In the genomic region with DNA sequence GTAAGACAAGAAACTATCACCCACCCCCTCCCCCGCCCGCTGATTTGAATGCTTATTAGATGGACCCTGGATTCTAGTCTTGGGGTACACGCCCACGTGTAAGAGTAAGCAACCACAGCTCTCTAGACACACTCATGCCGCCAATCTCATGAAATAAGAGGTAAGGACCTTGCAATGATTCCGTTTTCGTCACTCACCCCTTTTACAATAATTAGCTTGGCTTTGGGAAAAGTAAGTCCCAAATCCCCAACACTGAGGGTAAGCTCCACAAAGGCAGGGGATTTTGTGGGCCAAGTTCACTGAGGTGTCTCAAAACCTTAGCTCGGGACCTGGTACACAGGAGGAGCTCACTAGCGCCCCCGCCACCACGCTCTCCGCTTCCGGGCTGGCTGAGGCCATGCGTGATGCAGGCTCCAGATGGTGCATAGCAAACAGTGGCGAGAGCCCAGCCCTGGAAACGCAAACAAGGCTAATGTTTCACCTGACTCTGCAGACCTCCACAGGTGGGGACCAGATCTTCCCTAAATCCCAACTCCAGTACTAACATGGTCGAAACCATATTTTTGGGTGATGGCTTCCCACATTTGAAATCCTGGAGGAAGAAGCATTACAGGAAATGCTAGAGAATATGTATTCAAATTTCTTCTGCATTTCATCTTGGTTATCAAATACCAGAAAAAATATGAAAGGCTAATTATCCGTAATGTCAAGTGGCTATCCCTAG, we compare ENCODE assay signal across 1 cellular context.
A peak's percentile ranks its signal among the peaks of the same experiment; 100 is the strongest.
TF ChIP-seq lines count a peak whose summit lies in the region.

No MANE protein-coding gene starts in this region.

TF ChIP-seq in GM12878, 131 proteins besides CTCF, POLR2A, EP300 and RAD21 (continued from another document):
- TF ChIP-seq BCLAF1 (IDR thresholded peaks at IDR 0.05) (no peak), BRCA1 (IDR thresholded peaks at IDR 0.05; ENCODE audit: low read depth, low read length) (no peak), RELA (IDR thresholded peaks at IDR 0.05; ENCODE audit: borderline replicate concordance, partially characterized antibody) (peak; percentile 45), TCF12 (IDR thresholded peaks at IDR 0.05; ENCODE audit: low read depth, low read length) (peak; percentile 89), CHD4 (IDR thresholded peaks at IDR 0.05) (no peak), MEF2B (IDR thresholded peaks at IDR 0.05; ENCODE audit: partially characterized antibody, poor library complexity, severe bottlenecking) (peak; percentile 46), JUND (IDR thresholded peaks at IDR 0.05; ENCODE audit: low read depth, low read length) (no peak), RUNX3 (IDR thresholded peaks at IDR 0.05; ENCODE audit: low read length) (0 out of 2 replicates have a peak, but pooled peaks have one; percentile 73), NFIC (IDR thresholded peaks at IDR 0.05; ENCODE audit: low read depth, low read length) (peak; percentile 51; the same call in 1 of the 2 replicates), MYB (IDR thresholded peaks at IDR 0.05; ENCODE audit: borderline replicate concordance, low read depth, low read length) (no peak), HDGF (IDR thresholded peaks at IDR 0.05) (peak; percentile 50; the same call in 1 of the 2 replicates), GABPA (IDR thresholded peaks at IDR 0.05; ENCODE audit: low read depth) (0 out of 2 replicates have a peak, but pooled peaks have one; percentile 41), DPF2 (IDR thresholded peaks at IDR 0.05) (no peak), ESRRA (IDR thresholded peaks at IDR 0.05; ENCODE audit: low read length) (no peak), ZBED1 (IDR thresholded peaks at IDR 0.05; ENCODE audit: borderline replicate concordance) (no peak), ASH2L (IDR thresholded peaks at IDR 0.05; ENCODE audit: borderline replicate concordance, low read depth) (no peak), ETV6 (conservative IDR thresholded peaks at IDR 0.05 in 1 of 2, IDR thresholded peaks at IDR 0.05 in 1 of 2; ENCODE audit: borderline replicate concordance in 1 of 2, low read depth in 1 of 2) (peak in 1 of 2 experiments; percentile 84; a peak in 2 of 4 replicates), SREBF1 (IDR thresholded peaks at IDR 0.05; ENCODE audit: low read length) (no peak), KDM1A (IDR thresholded peaks at IDR 0.05; ENCODE audit: borderline replicate concordance) (no peak)
- TF ChIP-seq, protein P1, sequence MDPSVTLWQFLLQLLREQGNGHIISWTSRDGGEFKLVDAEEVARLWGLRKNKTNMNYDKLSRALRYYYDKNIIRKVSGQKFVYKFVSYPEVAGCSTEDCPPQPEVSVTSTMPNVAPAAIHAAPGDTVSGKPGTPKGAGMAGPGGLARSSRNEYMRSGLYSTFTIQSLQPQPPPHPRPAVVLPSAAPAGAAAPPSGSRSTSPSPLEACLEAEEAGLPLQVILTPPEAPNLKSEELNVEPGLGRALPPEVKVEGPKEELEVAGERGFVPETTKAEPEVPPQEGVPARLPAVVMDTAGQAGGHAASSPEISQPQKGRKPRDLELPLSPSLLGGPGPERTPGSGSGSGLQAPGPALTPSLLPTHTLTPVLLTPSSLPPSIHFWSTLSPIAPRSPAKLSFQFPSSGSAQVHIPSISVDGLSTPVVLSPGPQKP (IDR thresholded peaks at IDR 0.05; ENCODE audit: low read depth, low read length): peak; percentile 90
- TF ChIP-seq, protein P2, sequence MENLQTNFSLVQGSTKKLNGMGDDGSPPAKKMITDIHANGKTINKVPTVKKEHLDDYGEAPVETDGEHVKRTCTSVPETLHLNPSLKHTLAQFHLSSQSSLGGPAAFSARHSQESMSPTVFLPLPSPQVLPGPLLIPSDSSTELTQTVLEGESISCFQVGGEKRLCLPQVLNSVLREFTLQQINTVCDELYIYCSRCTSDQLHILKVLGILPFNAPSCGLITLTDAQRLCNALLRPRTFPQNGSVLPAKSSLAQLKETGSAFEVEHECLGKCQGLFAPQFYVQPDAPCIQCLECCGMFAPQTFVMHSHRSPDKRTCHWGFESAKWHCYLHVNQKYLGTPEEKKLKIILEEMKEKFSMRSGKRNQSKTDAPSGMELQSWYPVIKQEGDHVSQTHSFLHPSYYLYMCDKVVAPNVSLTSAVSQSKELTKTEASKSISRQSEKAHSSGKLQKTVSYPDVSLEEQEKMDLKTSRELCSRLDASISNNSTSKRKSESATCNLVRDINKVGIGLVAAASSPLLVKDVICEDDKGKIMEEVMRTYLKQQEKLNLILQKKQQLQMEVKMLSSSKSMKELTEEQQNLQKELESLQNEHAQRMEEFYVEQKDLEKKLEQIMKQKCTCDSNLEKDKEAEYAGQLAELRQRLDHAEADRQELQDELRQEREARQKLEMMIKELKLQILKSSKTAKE (IDR thresholded peaks at IDR 0.05; ENCODE audit: low read depth, poor library complexity, severe bottlenecking): peak; percentile 49
- TF ChIP-seq, protein P3, sequence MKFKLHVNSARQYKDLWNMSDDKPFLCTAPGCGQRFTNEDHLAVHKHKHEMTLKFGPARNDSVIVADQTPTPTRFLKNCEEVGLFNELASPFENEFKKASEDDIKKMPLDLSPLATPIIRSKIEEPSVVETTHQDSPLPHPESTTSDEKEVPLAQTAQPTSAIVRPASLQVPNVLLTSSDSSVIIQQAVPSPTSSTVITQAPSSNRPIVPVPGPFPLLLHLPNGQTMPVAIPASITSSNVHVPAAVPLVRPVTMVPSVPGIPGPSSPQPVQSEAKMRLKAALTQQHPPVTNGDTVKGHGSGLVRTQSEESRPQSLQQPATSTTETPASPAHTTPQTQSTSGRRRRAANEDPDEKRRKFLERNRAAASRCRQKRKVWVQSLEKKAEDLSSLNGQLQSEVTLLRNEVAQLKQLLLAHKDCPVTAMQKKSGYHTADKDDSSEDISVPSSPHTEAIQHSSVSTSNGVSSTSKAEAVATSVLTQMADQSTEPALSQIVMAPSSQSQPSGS (IDR thresholded peaks at IDR 0.05; ENCODE audit: low read length): no peak
